16 cellular contexts compared by ENCODE assay signal in genomic region chr14:32578181-32578580, GRCh38.
A peak's percentile ranks its signal among the peaks of the same experiment; 100 is the strongest.
DNase-seq lines count a peak whose midpoint lies in the region; ATAC-seq and TF ChIP-seq lines count a peak whose summit lies in the region.
"Had no signal": no experiment of that assay in that cellular context is flagged by ENCODE, and none has a peak within 500 bp of the region (broad histone marks: within the 10 kb centered on the region; RNA-seq: fewer than 3 reads in every experiment).

No MANE protein-coding gene starts in this region.

- no peak overlapping the region for H3K4me2 ChIP-seq in SK-N-SH
- H3K4me2 ChIP-seq: GM23338, neural progenitor cell had no signal

- no peaks in the 10 kb centered on the region for H3K79me2 ChIP-seq in SK-N-SH (ENCODE audit: insufficient read depth)

- H3K9me3 Mint-ChIP-seq in mesothelial cell of epicardium = no peaks in the 10 kb centered on the region

- POLR2A ChIA-PET in SK-N-SH (lab: Yijun Ruan, JAX) = no interaction called here

- H3K9ac ChIP-seq in SK-N-SH = no peak overlapping the region
- H3K9ac ChIP-seq: neural progenitor cell had no signal

- peaks cover 4% of the 10 kb centered on the region for H3K4me1 Mint-ChIP-seq in mesothelial cell of epicardium

- H3K4me3 ChIP-seq in SK-N-SH (ENCODE audit: low read depth in 2 of 2, low read length in 1 of 2) (no peak overlapping the region), lower lobe of right lung (no peak overlapping the region)
- H3K4me3 ChIP-seq: GM23338, neural progenitor cell, sigmoid colon, SJCRH30, stomach had no signal

- TF ChIP-seq EP300 in SK-N-SH (IDR thresholded peaks at IDR 0.05; ENCODE audit: borderline replicate concordance in 1 of 2, low read depth in 1 of 2, low read length in 1 of 2) = no peak

- peaks cover 11% of the 10 kb centered on the region for H3K27me3 Mint-ChIP-seq in mesothelial cell of epicardium (ENCODE audit: low read depth)

- DNase-seq in SK-N-SH = no peak
- DNase-seq in mesothelial cell of epicardium (ENCODE audit: low spot score in 2 of 2, unreplicated experiment in 2 of 2) = no peak
- no peak for DNase-seq in lower lobe of right lung
- DNase-seq: activated naive CD4-positive, alpha-beta T cell; brain microvascular endothelial cell; NCI-H2171 treated with DMSO at 0.1 percent for 48 hours; sigmoid colon; SJCRH30; stomach had no signal

- H3F3A ChIP-seq in SK-N-SH (replicated peaks; ENCODE audit: insufficient read depth) = no peaks in the 10 kb centered on the region

- CTCF ChIA-PET in SK-N-SH (lab: Yijun Ruan, JAX) = interaction anchor here (1.3 kb wide), 1 partner anchor 18 kb away, joined by 6 read pairs; no protein-coding TSS in a partner anchor

- intact Hi-C loops in lower lobe of right lung (cut with DNase I) = no loop called here

- no peak overlapping the region for H3K27ac Mint-ChIP-seq in mesothelial cell of epicardium
- H3K27ac Mint-ChIP-seq: GM23338, neural progenitor cell had no signal

- peaks cover 2 to 5% of the 10 kb centered on the region in 2 experiments for H3K36me3 ChIP-seq in SK-N-SH (replicated peaks in 1 of 2; ENCODE audit: control insufficient read depth in 1 of 2, insufficient read depth in 2 of 2, low read length in 1 of 2)
- H3K36me3 ChIP-seq in lower lobe of right lung = no peaks in the 10 kb centered on the region
- H3K36me3 ChIP-seq: brain microvascular endothelial cell, neural progenitor cell, sigmoid colon, SJCRH30, stomach had no signal

- H3K27ac ChIP-seq in SK-N-SH (ENCODE audit: low read depth in 2 of 2, low read length in 1 of 2) (no peak overlapping the region), lower lobe of right lung (no peak overlapping the region)
- H3K27ac ChIP-seq: brain microvascular endothelial cell, neural progenitor cell, sigmoid colon, SJCRH30, stomach had no signal

- no peaks in the 10 kb centered on the region for H3K9me2 ChIP-seq in SK-N-SH

- TF ChIP-seq RAD21 in SK-N-SH (IDR thresholded peaks at IDR 0.05; ENCODE audit: low read length) = no peak

- H4K20me1 ChIP-seq in SK-N-SH (ENCODE audit: insufficient read depth) = no peaks in the 10 kb centered on the region

- WGBS in SK-N-SH (ENCODE audit: low lambda C conversion rate) = 67% methylated on average over 1 of the region's 1 CpG

- peak; percentile 83 for ATAC-seq in GM18511 (IDR thresholded peaks at IDR 0.05; ENCODE audit: unreplicated experiment)
- ATAC-seq in GM19468 (IDR thresholded peaks at IDR 0.05; ENCODE audit: extremely low read depth, unreplicated experiment) = peak; percentile 53
- peak; percentile 95 for ATAC-seq in HG02885 (IDR thresholded peaks at IDR 0.05; ENCODE audit: poor library complexity, unreplicated experiment)
- ATAC-seq in HG03520 (IDR thresholded peaks at IDR 0.05; ENCODE audit: unreplicated experiment) = peak; percentile 86
- no peak for ATAC-seq in GM19455 (IDR thresholded peaks at IDR 0.05; ENCODE audit: unreplicated experiment)
- no peak for ATAC-seq in lower lobe of right lung
- ATAC-seq: GM23338 had no signal

- no peak overlapping the region for H3K4me3 Mint-ChIP-seq in mesothelial cell of epicardium
- H3K4me3 Mint-ChIP-seq: GM23338, neural progenitor cell had no signal

- H3K9me3 ChIP-seq in SK-N-SH = no peaks in the 10 kb centered on the region; the same call in 1 of the 2 replicates
- no peaks in the 10 kb centered on the region for H3K9me3 ChIP-seq in lower lobe of right lung
- H3K9me3 ChIP-seq: sigmoid colon, stomach had no signal

- no peak overlapping the region for H2AFZ ChIP-seq in SK-N-SH (ENCODE audit: low read depth)
- H2AFZ ChIP-seq: GM23338, neural progenitor cell had no signal

- H3K36me3 Mint-ChIP-seq in mesothelial cell of epicardium = no peaks in the 10 kb centered on the region
- H3K36me3 Mint-ChIP-seq: neural progenitor cell had no signal

- H3K4me1 ChIP-seq in SK-N-SH (ENCODE audit: control insufficient read depth in 1 of 2, insufficient read depth in 2 of 2, low read depth in 1 of 2, low read length in 1 of 2) (peaks cover 4 to 6% of the 10 kb centered on the region in 2 experiments; a peak in 3 of 4 replicates), lower lobe of right lung (peaks cover 3% of the 10 kb centered on the region)

- no peaks in the 10 kb centered on the region for H3K27me3 ChIP-seq in SK-N-SH (ENCODE audit: insufficient read depth)
- no peaks in the 10 kb centered on the region for H3K27me3 ChIP-seq in lower lobe of right lung (ENCODE audit: low read depth)
- H3K27me3 ChIP-seq: brain microvascular endothelial cell, neural progenitor cell, sigmoid colon, SJCRH30, stomach had no signal

- TF ChIP-seq CTCF in SK-N-SH (IDR thresholded peaks at IDR 0.05) (no peak), mesothelial cell of epicardium (IDR thresholded peaks at IDR 0.05; ENCODE audit: unreplicated experiment) (no peak), lower lobe of right lung (IDR thresholded peaks at IDR 0.05) (no peak)

TF ChIP-seq in SK-N-SH, 30 proteins besides CTCF, POLR2A, EP300 and RAD21:
- TF ChIP-seq ELF1 (IDR thresholded peaks at IDR 0.05) (no peak), TCF12 (IDR thresholded peaks at IDR 0.05) (no peak), PBX3 (IDR thresholded peaks at IDR 0.05) (no peak), EZH2phosphoT487 (IDR thresholded peaks at IDR 0.05; ENCODE audit: borderline replicate concordance, low read depth) (no peak), POLR2AphosphoS5 (IDR thresholded peaks at IDR 0.05; ENCODE audit: low read depth, low read length) (no peak), MXI1 (IDR thresholded peaks at IDR 0.05; ENCODE audit: low read depth, low read length) (no peak), FOXJ3 (CRISPR knock-in tag; IDR thresholded peaks at IDR 0.05) (no peak), GATA2 (CRISPR knock-in tag; IDR thresholded peaks at IDR 0.05) (no peak), REST (IDR thresholded peaks at IDR 0.05; ENCODE audit: low read depth, low read length) (no peak), MAX (IDR thresholded peaks at IDR 0.05; ENCODE audit: low read depth) (no peak), GABPA (IDR thresholded peaks at IDR 0.05; ENCODE audit: low read depth) (no peak), JUND (IDR thresholded peaks at IDR 0.05) (no peak), TEAD4 (IDR thresholded peaks at IDR 0.05; ENCODE audit: borderline replicate concordance, insufficient read depth) (no peak), CHD2 (IDR thresholded peaks at IDR 0.05; ENCODE audit: low read length, partially characterized antibody) (no peak), FOSL2 (IDR thresholded peaks at IDR 0.05; ENCODE audit: borderline replicate concordance, low read depth) (no peak), SMC3 (IDR thresholded peaks at IDR 0.05; ENCODE audit: low read depth, low read length) (no peak), RFX5 (IDR thresholded peaks at IDR 0.05; ENCODE audit: low read length) (no peak), NRF1 (IDR thresholded peaks at IDR 0.05; ENCODE audit: low read depth, low read length) (no peak), USF1 (IDR thresholded peaks at IDR 0.05; ENCODE audit: borderline replicate concordance, low read depth) (no peak)

Comparison
In these comparisons a context has a peak if more than half of its experiments do, and no peak if none do; other contexts are left out.
1. ATAC-seq: peak in GM18511 (single experiment), GM19468 (single experiment), HG02885 (single experiment) and HG03520 (single experiment); none in GM19455 (single experiment) and lower lobe of right lung (0 of 2).